11 cellular contexts compared by ENCODE assay signal in genomic region chr10:77666821-77667220, GRCh38. TPM values are rescaled to one million over a fixed set of nuclear protein-coding genes. Genes with fewer than 3 reads are reported as not detected.
"Had no signal": no experiment of that assay in that cellular context is flagged by ENCODE, and none has a peak within 500 bp of the region (broad histone marks: within the 10 kb centered on the region; RNA-seq: fewer than 3 reads in every experiment).

No MANE protein-coding gene starts in this region.

- H3K4me3 ChIP-seq: lung, right atrium auricular region, tibial nerve had no signal

- H3K27me3 ChIP-seq: right atrium auricular region, tibial nerve had no signal

- H3K9me3 ChIP-seq: right atrium auricular region, tibial nerve had no signal

- H3K27ac ChIP-seq: right atrium auricular region, tibial nerve had no signal

- H3K36me3 ChIP-seq: right atrium auricular region, tibial nerve had no signal

- H3K4me1 ChIP-seq: right atrium auricular region had no signal

- DNase-seq: activated B cell treated with CpG ODN at 0.5 μM for 24 hours; activated CD4-positive, alpha-beta T cell treated with anti-CD3 and anti-CD28 coated beads, Interleukin-2, amount 10 ng/mL, durations not matched to agents 24 days and 14 days; activated CD8-positive, alpha-beta memory T cell treated with anti-CD3 and anti-CD28 coated beads for 24 hours; activated naive CD4-positive, alpha-beta T cell treated with anti-CD3 and anti-CD28 coated beads, Interleukin-2, amount 10 ng/mL, durations not matched to agents 7 days and 5 days; activated T-cell treated with anti-CD3 and anti-CD28 coated beads for 4 hours; immature natural killer cell; naive thymus-derived CD8-positive, alpha-beta T cell; T-helper 1 cell had no signal

RNA-seq across cellular contexts. Expression of gene KCNMA1, which starts 29.2 kb away (rescaled TPM):
- total RNA-seq: activated CD4-positive, alpha-beta T cell treated with anti-CD3 and anti-CD28 coated beads, Interleukin-2, amount 10 ng/mL, durations not matched to agents 24 days and 14 days; naive thymus-derived CD8-positive, alpha-beta T cell had no signal
- polyA plus RNA-seq: immature natural killer cell; naive thymus-derived CD8-positive, alpha-beta T cell had no signal
